ENCODE assay signal across 8 cellular contexts in the genomic region with DNA sequence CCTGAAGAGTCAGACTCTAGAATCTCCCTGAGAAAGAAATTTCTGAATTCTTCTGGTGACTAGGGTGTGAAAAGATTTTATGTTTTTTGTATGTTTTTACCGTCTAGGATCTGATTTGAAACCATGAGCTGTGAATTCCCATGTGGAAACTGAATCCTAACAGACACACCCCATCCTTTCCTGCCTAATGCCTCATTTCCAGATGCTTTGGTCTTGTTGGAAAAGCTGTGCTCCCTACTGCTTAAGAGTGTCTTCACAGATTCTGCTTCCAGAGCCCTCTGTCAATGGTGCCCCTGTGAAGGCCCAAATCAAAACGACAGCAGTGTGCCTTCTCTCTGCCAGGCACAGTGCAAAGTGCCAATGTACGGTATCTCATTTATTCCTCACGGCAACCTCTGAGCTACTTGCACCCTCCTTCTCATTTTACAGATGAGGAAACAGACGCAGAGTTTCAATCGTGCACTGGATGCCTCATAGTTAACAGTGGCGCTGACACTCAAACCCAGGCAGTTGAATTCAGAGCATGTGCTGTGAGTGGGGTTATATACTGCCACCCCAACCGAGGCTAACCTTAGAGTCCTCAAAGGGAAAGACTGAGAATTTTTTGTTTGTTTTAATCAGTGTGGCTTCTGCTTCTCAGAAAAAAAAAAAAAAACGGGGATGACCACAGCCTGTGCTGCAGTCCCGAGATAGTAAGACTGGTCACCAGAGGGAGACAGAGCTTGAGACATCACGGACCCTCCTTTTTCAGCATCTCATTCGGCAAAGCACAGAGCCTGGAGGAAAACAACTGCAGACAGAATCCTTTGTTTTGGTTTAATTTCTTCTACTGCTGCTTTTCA.
DNase-seq lines count a peak whose midpoint lies in the region; ATAC-seq and TF ChIP-seq lines count a peak whose summit lies in the region.

No MANE protein-coding gene starts in this region.

- TF ChIP-seq CTCF in AG10803 (conservative IDR thresholded peaks at IDR 0.05; ENCODE audit: low read length): peak; percentile 75

- H3K4me3 ChIP-seq in AG10803 (ENCODE audit: low read length): no peak overlapping the region; the same call in none of the 2 replicates

- ATAC-seq in GM19395 (IDR thresholded peaks at IDR 0.05; ENCODE audit: unreplicated experiment): peak; percentile 49
- no peak for ATAC-seq in HG03378 (IDR thresholded peaks at IDR 0.05; ENCODE audit: unreplicated experiment)
- no peak for ATAC-seq in GM18873 (IDR thresholded peaks at IDR 0.05; ENCODE audit: low FRiP score, unreplicated experiment)
- ATAC-seq in HG03469 (IDR thresholded peaks at IDR 0.05; ENCODE audit: unreplicated experiment): no peak

- DNase-seq in AG10803 (ENCODE audit: low read depth): peak; percentile 60
- peak; percentile 50 for DNase-seq in NCI-H460 (ENCODE audit: extremely low read depth, low read depth)
- peak; percentile 77 for DNase-seq in dedifferentiated amniotic fluid mesenchymal stem cell (ENCODE audit: extremely low spot score)
- DNase-seq in lung microvascular endothelial cell (ENCODE audit: low read depth in 2 of 2): peak; percentile 40 to 47
